ENCODE assay signal across 4 cellular contexts in genomic region chr5:176228358-176228757, GRCh38. TPM values are rescaled to one million over a fixed set of nuclear protein-coding genes. Genes with fewer than 3 reads are reported as not detected.
A peak's percentile ranks its signal among the peaks of the same experiment; 100 is the strongest.
DNase-seq lines count a peak whose midpoint lies in the region; ATAC-seq, FAIRE-seq and TF ChIP-seq lines count a peak whose summit lies in the region.
"Not testable (repeated sequence)": the region's sequence is repeated elsewhere in the genome, so short reads cannot be mapped to it uniquely, and the experiment has no call there.

No MANE protein-coding gene starts in this region.

- not testable (repeated sequence) for H3K9me3 ChIP-seq in body of pancreas, mucosa of descending colon

- peak; percentile 45 for ATAC-seq in body of pancreas
- peak; percentile 95 for ATAC-seq in left colon
- ATAC-seq in mucosa of descending colon = peak; percentile 96

- H3K36me3 ChIP-seq in body of pancreas (replicated peaks in 1 of 2; ENCODE audit: insufficient read depth in 1 of 2, low read depth in 2 of 2); mucosa of descending colon (ENCODE audit: low read depth): not testable (repeated sequence)

- not testable (repeated sequence) for DNase-seq in body of pancreas, left colon, mucosa of descending colon

- H3K4me1 ChIP-seq in body of pancreas; mucosa of descending colon (ENCODE audit: low read depth): not testable (repeated sequence)

- TF ChIP-seq CTCF in body of pancreas (IDR thresholded peaks at IDR 0.05); mucosa of descending colon (IDR thresholded peaks at IDR 0.05): not testable (repeated sequence)

- H3K4me3 ChIP-seq in body of pancreas, mucosa of descending colon: not testable (repeated sequence)

- intact Hi-C loops in body of pancreas (cut with DNase I); left colon (cut with DNase I, micrococcal nuclease); mucosa of descending colon (cut with DNase I, micrococcal nuclease): not testable (repeated sequence)

- not testable (repeated sequence) for TF ChIP-seq POLR2A in body of pancreas (IDR thresholded peaks at IDR 0.05)

- peak; percentile 83 for FAIRE-seq in colon (lab: Jason Lieb, UNC)

- not testable (repeated sequence) for H3K27me3 ChIP-seq in body of pancreas

- 14 to 17% methylated on average over 1 of the region's 1 CpG for WGBS in body of pancreas, 2 donors

- H3K27ac ChIP-seq in body of pancreas = not testable (repeated sequence)

RNA-seq across cellular contexts. Expression of gene SIMC1, which starts 9.9 kb away (rescaled TPM):
- 10 to 100 TPM; 10.4 to 21.8 TPM for total RNA-seq in body of pancreas
- total RNA-seq in left colon = 10 to 100 TPM; 22.5 to 28.7 TPM
- total RNA-seq in mucosa of descending colon = 10 to 100 TPM; 22.5 to 26.7 (median 26.0) TPM

Comparison
In these comparisons a context has a peak if more than half of its experiments do, and no peak if none do; other contexts are left out.
1. ATAC-seq: peak in every context shown above with its lines; median percentile 96 in mucosa of descending colon; 95 in left colon; 45 in body of pancreas.